20 cellular contexts compared by ENCODE assay signal in the genomic region with DNA sequence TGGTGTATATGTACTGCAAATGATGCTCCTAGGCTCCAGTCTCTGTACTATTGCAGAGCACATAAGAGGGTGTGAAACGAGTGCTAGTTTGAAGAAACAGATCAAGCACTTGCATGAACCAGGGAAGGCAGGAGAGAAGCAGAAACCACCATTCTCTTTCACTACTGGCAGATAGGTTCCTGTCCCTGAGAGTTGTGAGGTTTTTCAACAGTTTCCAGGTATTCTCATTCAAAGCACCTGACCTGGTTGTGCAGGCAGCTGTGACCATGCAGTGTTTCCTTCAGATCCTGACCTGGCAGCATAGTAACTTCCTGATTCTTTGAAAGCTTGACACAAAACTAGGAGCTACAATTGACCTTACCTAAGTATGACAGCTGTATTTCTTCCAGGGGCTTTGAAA.
"Had no signal": no experiment of that assay in that cellular context is flagged by ENCODE, and none has a peak within 500 bp of the region (broad histone marks: within the 10 kb centered on the region; RNA-seq: fewer than 3 reads in every experiment).

No MANE protein-coding gene starts in this region.

- ATAC-seq: foreskin keratinocyte; heart left ventricle; left lung; lower lobe of right lung; naive thymus-derived CD8-positive, alpha-beta T cell; pancreas; stimulated activated effector memory CD8-positive, alpha-beta T cell treated with anti-CD3 and anti-CD28 coated beads, Interleukin-12 subunit alpha, Interleukin-12 subunit beta, amount 100 ng/mL, for 72 hours had no signal

- DNase-seq: activated CD4-positive, alpha-beta T cell treated with anti-CD3 and anti-CD28 coated beads for 4 hours; activated CD4-positive, alpha-beta T cell treated with anti-CD3 and anti-CD28 coated beads, Interleukin-2, amount 50 U/mL, for 4 hours; activated CD8-positive, alpha-beta memory T cell treated with anti-CD3 and anti-CD28 coated beads for 24 hours; activated effector memory CD4-positive, alpha-beta T cell treated with Interleukin-2 at 50 U/mL for 16 hours; activated naive CD4-positive, alpha-beta T cell treated with Interleukin-2 at 50 U/mL for 16 hours; anterior cingulate cortex; endodermal cell; foreskin keratinocyte; heart left ventricle; left lung; lower lobe of right lung; mesenchymal stem cell; naive thymus-derived CD8-positive, alpha-beta T cell; nucleus accumbens; pancreas; sigmoid colon; small intestine; stimulated activated CD4-positive, alpha-beta T cell treated with anti-CD3 and anti-CD28 coated beads, Interleukin-4, amount 100 ng/mL, for 24 hours; upper lobe of left lung had no signal
